In genomic region chr1:43783671-43784205, GRCh38 we compare ENCODE assay signal across 11 cellular contexts.
DNase-seq lines count a peak whose midpoint lies in the region; ATAC-seq and TF ChIP-seq lines count a peak whose summit lies in the region.
"Had no signal": no experiment of that assay in that cellular context is flagged by ENCODE, and none has a peak within 500 bp of the region (broad histone marks: within the 10 kb centered on the region; RNA-seq: fewer than 3 reads in every experiment).

No MANE protein-coding gene starts in this region.

- H3K27ac ChIP-seq in RWPE2 (ENCODE audit: poor library complexity, severe bottlenecking), result peak overlapping the region; percentile 60
- H3K27ac ChIP-seq in hepatocyte, result no peak overlapping the region
- H3K27ac ChIP-seq: uterus had no signal

- H3K79me2 ChIP-seq in hepatocyte, result no peaks in the 10 kb centered on the region

- ATAC-seq in RWPE2 (ENCODE audit: low read depth) (peak; percentile 85), left colon (peak; percentile 48), GM19452 (IDR thresholded peaks at IDR 0.05; ENCODE audit: unreplicated experiment) (no peak)
- ATAC-seq: effector memory CD8-positive, alpha-beta T cell; GM23338 had no signal

- no peak overlapping the region for H2AFZ ChIP-seq in hepatocyte
- H2AFZ ChIP-seq: GM23338 had no signal

- H3K4me3 ChIP-seq in RWPE2 (ENCODE audit: severe bottlenecking) (no peak overlapping the region), hepatocyte (no peak overlapping the region)
- H3K4me3 ChIP-seq: GM23338, uterus had no signal

- WGBS in hepatocyte (ENCODE audit: low lambda C conversion rate, missing lambda C conversion rate), result 85% methylated on average over 3 of the region's 3 CpGs

- DNase-seq in EL (peak; percentile 45), HK-2 (ENCODE audit: unreplicated experiment) (peak; percentile 38), RWPE2 (ENCODE audit: low spot score) (peak; percentile 67), left colon (no peak), NCI-H748 (lab: John Stamatoyannopoulos, UW; ENCODE audit: unreplicated experiment) (no peak), hepatocyte (ENCODE audit: low spot score) (no peak), hypothalamus (lab: John Stamatoyannopoulos, UW) (no peak)
- DNase-seq: effector memory CD8-positive, alpha-beta T cell; uterus had no signal

- H3K4me1 ChIP-seq in RWPE2 (ENCODE audit: insufficient read depth, poor library complexity, severe bottlenecking) (peaks cover 16% of the 10 kb centered on the region), hepatocyte (ENCODE audit: insufficient read depth) (peaks cover 10% of the 10 kb centered on the region)

- intact Hi-C loops in left colon (cut with DNase I, micrococcal nuclease), result no loop called here

- H3K27me3 ChIP-seq in RWPE2 (ENCODE audit: insufficient read depth, poor library complexity, severe bottlenecking), result no peaks in the 10 kb centered on the region
- no peaks in the 10 kb centered on the region for H3K27me3 ChIP-seq in hepatocyte
- H3K27me3 ChIP-seq: uterus had no signal

- H3K9me3 ChIP-seq in RWPE2 (ENCODE audit: severe bottlenecking), result no peaks in the 10 kb centered on the region
- H3K9me3 ChIP-seq in hepatocyte (ENCODE audit: low read depth), result no peaks in the 10 kb centered on the region
- H3K9me3 ChIP-seq: uterus had no signal

- no peak for TF ChIP-seq CTCF in RWPE2 (IDR thresholded peaks at IDR 0.05; ENCODE audit: poor library complexity, severe bottlenecking)
- TF ChIP-seq CTCF in hepatocyte (IDR thresholded peaks at IDR 0.05; ENCODE audit: poor library complexity), result no peak

- H3K9me2 ChIP-seq in hepatocyte (replicated peaks; ENCODE audit: insufficient read depth), result no peaks in the 10 kb centered on the region

- H3K36me3 ChIP-seq in RWPE2 (ENCODE audit: low read depth), result no peaks in the 10 kb centered on the region
- H3K36me3 ChIP-seq in hepatocyte (replicated peaks; ENCODE audit: insufficient read depth, low read depth), result no peaks in the 10 kb centered on the region
- H3K36me3 ChIP-seq: uterus had no signal

- no peak overlapping the region for H3K4me2 ChIP-seq in hepatocyte
- H3K4me2 ChIP-seq: GM23338 had no signal

- H4K20me1 ChIP-seq in hepatocyte (ENCODE audit: insufficient read depth, poor library complexity, severe bottlenecking), result no peaks in the 10 kb centered on the region

Comparison
In these comparisons a context has a peak if more than half of its experiments do, and no peak if none do; other contexts are left out.
1. DNase-seq: peak in EL (single experiment), HK-2 (single experiment) and RWPE2 (single experiment); none in left colon (0 of 2), NCI-H748 (single experiment), hepatocyte (single experiment) and hypothalamus (0 of 51).